In the genomic region with DNA sequence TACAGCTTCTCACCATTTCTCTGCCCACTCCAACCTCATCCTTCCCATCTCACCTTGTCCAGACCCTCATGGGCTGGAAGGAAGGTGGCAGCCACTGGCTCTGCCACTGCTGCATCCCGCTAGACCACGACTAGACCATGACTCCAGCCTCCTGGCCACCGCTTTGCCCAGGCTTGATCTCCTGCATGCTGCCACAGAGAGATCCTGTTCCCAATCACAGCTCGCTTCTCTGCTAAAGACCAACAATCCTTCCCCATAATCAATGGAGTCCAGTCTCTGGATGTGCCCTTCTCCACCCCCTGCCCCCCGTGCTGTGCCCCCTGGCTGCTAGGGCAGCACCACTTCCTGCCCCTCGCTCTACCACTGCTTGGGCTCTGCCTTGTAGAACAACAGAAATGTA, we compare ENCODE assay signal across 2 cellular contexts.
TF ChIP-seq lines count a peak whose summit lies in the region.

No MANE protein-coding gene starts in this region.

TF ChIP-seq in IMR-90, 13 proteins besides CTCF, POLR2A, EP300 and RAD21:
- TF ChIP-seq SMC3 (IDR thresholded peaks at IDR 0.05; ENCODE audit: low read depth, low read length): no peak
- no peak for TF ChIP-seq CHD1 (IDR thresholded peaks at IDR 0.05; ENCODE audit: low read depth, low read length)
- no peak for TF ChIP-seq MAFK (IDR thresholded peaks at IDR 0.05; ENCODE audit: low read depth, low read length)
- TF ChIP-seq CEBPB (IDR thresholded peaks at IDR 0.05; ENCODE audit: low read depth, low read length): no peak
- TF ChIP-seq MAZ (IDR thresholded peaks at IDR 0.05; ENCODE audit: borderline replicate concordance, low read depth, low read length): no peak
- TF ChIP-seq BHLHE40 (IDR thresholded peaks at IDR 0.05; ENCODE audit: low read depth, low read length): no peak
- TF ChIP-seq RCOR1 (IDR thresholded peaks at IDR 0.05; ENCODE audit: insufficient replicate concordance, low read length): no peak
- TF ChIP-seq FOS (IDR thresholded peaks at IDR 0.05; ENCODE audit: low read depth, low read length): no peak
- TF ChIP-seq RFX5 (IDR thresholded peaks at IDR 0.05; ENCODE audit: low read depth, low read length): no peak
- TF ChIP-seq, protein P1, sequence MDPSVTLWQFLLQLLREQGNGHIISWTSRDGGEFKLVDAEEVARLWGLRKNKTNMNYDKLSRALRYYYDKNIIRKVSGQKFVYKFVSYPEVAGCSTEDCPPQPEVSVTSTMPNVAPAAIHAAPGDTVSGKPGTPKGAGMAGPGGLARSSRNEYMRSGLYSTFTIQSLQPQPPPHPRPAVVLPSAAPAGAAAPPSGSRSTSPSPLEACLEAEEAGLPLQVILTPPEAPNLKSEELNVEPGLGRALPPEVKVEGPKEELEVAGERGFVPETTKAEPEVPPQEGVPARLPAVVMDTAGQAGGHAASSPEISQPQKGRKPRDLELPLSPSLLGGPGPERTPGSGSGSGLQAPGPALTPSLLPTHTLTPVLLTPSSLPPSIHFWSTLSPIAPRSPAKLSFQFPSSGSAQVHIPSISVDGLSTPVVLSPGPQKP (IDR thresholded peaks at IDR 0.05; ENCODE audit: borderline replicate concordance, low read depth, low read length): no peak
- no peak for TF ChIP-seq NFE2L2 (IDR thresholded peaks at IDR 0.05; ENCODE audit: low read depth, low read length)

TF ChIP-seq in H1, 55 proteins besides CTCF, POLR2A, EP300 and RAD21:
- no peak for TF ChIP-seq JUN (IDR thresholded peaks at IDR 0.05; ENCODE audit: low read depth, low read length)
- TF ChIP-seq TCF12 (IDR thresholded peaks at IDR 0.05; ENCODE audit: low read depth, low read length): no peak
- TF ChIP-seq GTF2F1 (IDR thresholded peaks at IDR 0.05; ENCODE audit: borderline replicate concordance, low read depth, low read length): no peak
- no peak for TF ChIP-seq RFX5 (IDR thresholded peaks at IDR 0.05; ENCODE audit: borderline replicate concordance, low read depth, low read length)
- TF ChIP-seq YY1 (IDR thresholded peaks at IDR 0.05; ENCODE audit: low read depth, low read length): no peak
- TF ChIP-seq JUND (IDR thresholded peaks at IDR 0.05; ENCODE audit: low read length): no peak
- TF ChIP-seq CBX5 (IDR thresholded peaks at IDR 0.05; ENCODE audit: low read depth, low read length): no peak
- TF ChIP-seq GABPA (IDR thresholded peaks at IDR 0.05; ENCODE audit: borderline replicate concordance, insufficient read depth, low read length): no peak
- TF ChIP-seq CHD2 (IDR thresholded peaks at IDR 0.05; ENCODE audit: low read length): no peak
- TF ChIP-seq NANOG (IDR thresholded peaks at IDR 0.05; ENCODE audit: insufficient read depth, low read depth, low read length, poor library complexity, severe bottlenecking): no peak
- no peak for TF ChIP-seq CHD1 (IDR thresholded peaks at IDR 0.05; ENCODE audit: low read depth, low read length)
- no peak for TF ChIP-seq CBX8 (IDR thresholded peaks at IDR 0.05; ENCODE audit: borderline replicate concordance, low read depth, low read length)
- TF ChIP-seq EGR1 (IDR thresholded peaks at IDR 0.05; ENCODE audit: borderline replicate concordance, low read depth, low read length): no peak
- TF ChIP-seq FOSL1 (IDR thresholded peaks at IDR 0.05; ENCODE audit: insufficient read depth, low read depth, low read length): no peak
- TF ChIP-seq TAF1 (IDR thresholded peaks at IDR 0.05; ENCODE audit: low read depth, low read length): no peak
- no peak for TF ChIP-seq HDAC2 (IDR thresholded peaks at IDR 0.05; ENCODE audit: borderline replicate concordance in 1 of 2, low read depth in 2 of 2, low read length in 2 of 2)
- TF ChIP-seq, protein P2, sequence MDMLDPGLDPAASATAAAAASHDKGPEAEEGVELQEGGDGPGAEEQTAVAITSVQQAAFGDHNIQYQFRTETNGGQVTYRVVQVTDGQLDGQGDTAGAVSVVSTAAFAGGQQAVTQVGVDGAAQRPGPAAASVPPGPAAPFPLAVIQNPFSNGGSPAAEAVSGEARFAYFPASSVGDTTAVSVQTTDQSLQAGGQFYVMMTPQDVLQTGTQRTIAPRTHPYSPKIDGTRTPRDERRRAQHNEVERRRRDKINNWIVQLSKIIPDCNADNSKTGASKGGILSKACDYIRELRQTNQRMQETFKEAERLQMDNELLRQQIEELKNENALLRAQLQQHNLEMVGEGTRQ (IDR thresholded peaks at IDR 0.05; ENCODE audit: low read length): no peak
- TF ChIP-seq ASH2L (IDR thresholded peaks at IDR 0.05; ENCODE audit: low read length): no peak
- TF ChIP-seq KDM5A (IDR thresholded peaks at IDR 0.05; ENCODE audit: low read length): no peak
